ENCODE assay signal across 10 cellular contexts in the genomic region with DNA sequence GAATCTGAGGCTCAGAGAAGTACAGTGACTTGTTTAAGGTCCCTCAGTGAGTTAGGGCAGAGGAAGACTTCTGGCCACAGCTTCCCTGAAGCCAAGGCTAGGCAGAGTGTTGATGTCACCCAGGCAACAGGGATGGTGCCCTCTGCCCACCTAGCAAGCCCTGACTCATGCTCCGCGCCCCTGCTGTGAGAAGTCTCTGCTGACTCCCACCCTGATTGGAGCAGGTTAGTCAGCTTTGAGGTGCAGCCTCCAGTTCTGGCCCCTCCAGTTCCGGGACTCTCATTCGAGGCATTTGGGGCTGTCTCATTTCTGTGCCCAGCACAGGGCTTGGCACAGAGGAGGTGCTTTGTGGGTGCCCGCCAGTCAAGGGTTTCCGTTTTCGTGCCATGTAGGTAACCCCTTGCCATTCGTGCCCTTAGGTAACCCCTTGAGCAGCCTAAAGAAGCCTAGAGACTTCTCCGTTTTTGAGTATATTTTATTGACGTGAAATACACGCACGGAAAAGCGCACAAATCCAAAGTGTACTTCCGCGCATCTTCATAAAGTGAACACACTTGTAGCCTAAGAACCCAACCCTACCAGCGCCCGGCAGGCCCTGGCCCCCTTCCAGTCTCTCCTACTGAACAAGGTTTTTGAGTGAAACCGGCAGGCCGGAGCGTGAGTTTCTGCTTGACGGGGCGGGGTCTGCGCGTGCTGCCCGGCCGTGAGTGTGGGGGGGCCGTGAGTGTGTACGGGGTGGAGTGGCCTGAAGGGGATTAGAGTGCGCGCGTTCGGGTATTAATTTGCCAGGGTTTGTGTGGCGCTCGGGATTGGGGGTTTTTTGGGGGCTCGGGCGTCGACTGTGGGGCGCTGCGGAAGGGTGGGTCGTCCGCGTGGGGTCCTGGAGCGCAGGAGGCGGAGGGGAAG. TPM values are rescaled to one million over a fixed set of nuclear protein-coding genes. Genes with fewer than 3 reads are reported as not detected.
DNase-seq lines count a peak whose midpoint lies in the region; ATAC-seq and TF ChIP-seq lines count a peak whose summit lies in the region.
"Not testable (repeated sequence)": the region's sequence is repeated elsewhere in the genome, so short reads cannot be mapped to it uniquely, and the experiment has no call there.
"Had no signal": no experiment of that assay in that cellular context is flagged by ENCODE, and none has a peak within 500 bp of the region (broad histone marks: within the 10 kb centered on the region; RNA-seq: fewer than 3 reads in every experiment).

No MANE protein-coding gene starts in this region.

- not testable (repeated sequence) for H3K36me3 Mint-ChIP-seq in activated naive CD8-positive, alpha-beta T cell treated with anti-CD3 and anti-CD28 coated beads, Interleukin-2, amount 50 U/mL, for 24 hours (ENCODE audit: low read depth)

- not testable (repeated sequence) for H3F3A ChIP-seq in Loucy (ENCODE audit: low read depth)

- H2AFZ ChIP-seq in Loucy (ENCODE audit: low read length) = not testable (repeated sequence)

- H3K9me2 ChIP-seq in Loucy (replicated peaks; ENCODE audit: low read depth, low read length) = not testable (repeated sequence)

- peak overlapping the region; percentile 66 for H3K4me3 ChIP-seq in Loucy (ENCODE audit: low read length, poor library complexity, severe bottlenecking)
- not testable (repeated sequence) for H3K4me3 ChIP-seq in aorta (ENCODE audit: low read length in 2 of 2)

- intact Hi-C loops in left cardiac atrium (cut with DNase I); sciatic nerve (cut with DNase I); aorta (cut with DNase I): not testable (repeated sequence)

- H3K4me2 ChIP-seq in Loucy (ENCODE audit: low read depth, low read length, poor library complexity, severe bottlenecking) = not testable (repeated sequence)

- peak; percentile 5 for ATAC-seq in GM18517 (IDR thresholded peaks at IDR 0.05; ENCODE audit: unreplicated experiment)
- peak; percentile 20 for ATAC-seq in GM21526 (IDR thresholded peaks at IDR 0.05; ENCODE audit: low FRiP score, unreplicated experiment)
- ATAC-seq in HG02973 (IDR thresholded peaks at IDR 0.05; ENCODE audit: unreplicated experiment) = peak; percentile 28
- ATAC-seq in activated naive CD8-positive, alpha-beta T cell treated with anti-CD3 and anti-CD28 coated beads, Interleukin-2, amount 50 U/mL, for 24 hours = peak; percentile 92
- ATAC-seq in left cardiac atrium = peak; percentile 80 to 84
- ATAC-seq in sciatic nerve = peak; percentile 86
- ATAC-seq in aorta (ENCODE audit: low FRiP score) = peak; percentile 87

- not testable (repeated sequence) for H3K4me1 Mint-ChIP-seq in activated naive CD8-positive, alpha-beta T cell treated with anti-CD3 and anti-CD28 coated beads, Interleukin-2, amount 50 U/mL, for 24 hours

- not testable (repeated sequence) for H4K20me1 ChIP-seq in Loucy (ENCODE audit: insufficient read depth, low read length, poor library complexity, severe bottlenecking)

- H3K9me3 Mint-ChIP-seq in activated naive CD8-positive, alpha-beta T cell treated with anti-CD3 and anti-CD28 coated beads, Interleukin-2, amount 50 U/mL, for 24 hours = not testable (repeated sequence)

- TF ChIP-seq CTCF in Loucy (conservative IDR thresholded peaks at IDR 0.05; ENCODE audit: low read length) = not testable (repeated sequence)

- H3K36me3 ChIP-seq in Loucy (ENCODE audit: insufficient read depth, low read length); aorta (ENCODE audit: control insufficient read depth in 1 of 2, insufficient read depth in 2 of 2, low read length in 1 of 2): not testable (repeated sequence)

- not testable (repeated sequence) for H3K4me3 Mint-ChIP-seq in activated naive CD8-positive, alpha-beta T cell treated with anti-CD3 and anti-CD28 coated beads, Interleukin-2, amount 50 U/mL, for 24 hours

- H3K9ac ChIP-seq in Loucy (ENCODE audit: low read depth, low read length, poor library complexity, severe bottlenecking) = not testable (repeated sequence)

- WGBS in aorta, 2 donors = 0% methylated on average over 2 of the region's 44 CpGs; no CpG with 5 or more reads in 1 of the 2 donors

- not testable (repeated sequence) for H3K27ac Mint-ChIP-seq in activated naive CD8-positive, alpha-beta T cell treated with anti-CD3 and anti-CD28 coated beads, Interleukin-2, amount 50 U/mL, for 24 hours

- H3K4me1 ChIP-seq in Loucy (ENCODE audit: insufficient read depth, low read length, poor library complexity, severe bottlenecking); aorta (ENCODE audit: control insufficient read depth in 1 of 2, insufficient read depth in 2 of 2, low read length in 2 of 2): not testable (repeated sequence)

- H3K9me3 ChIP-seq in Loucy (ENCODE audit: insufficient read depth, low read depth, low read length); aorta (ENCODE audit: control insufficient read depth, low read length): not testable (repeated sequence)

- not testable (repeated sequence) for H3K79me2 ChIP-seq in Loucy (ENCODE audit: insufficient read depth, low read length)

- not testable (repeated sequence) for DNase-seq in activated naive CD8-positive, alpha-beta T cell treated with anti-CD3 and anti-CD28 coated beads, Interleukin-2, amount 50 U/mL, for 24 hours; left cardiac atrium; sciatic nerve (ENCODE audit: low spot score); aorta

- H3K27me3 ChIP-seq in Loucy (ENCODE audit: insufficient read depth, low read length, poor library complexity, severe bottlenecking); aorta (ENCODE audit: control insufficient read depth in 1 of 2, insufficient read depth in 2 of 2, low read length in 1 of 2): not testable (repeated sequence)

- H3K27ac ChIP-seq in aorta (ENCODE audit: low read depth in 1 of 2, low read length in 2 of 2) = not testable (repeated sequence)

- not testable (repeated sequence) for H3K27me3 Mint-ChIP-seq in activated naive CD8-positive, alpha-beta T cell treated with anti-CD3 and anti-CD28 coated beads, Interleukin-2, amount 50 U/mL, for 24 hours

RNA-seq across cellular contexts. Expression of gene GRAPL, which starts 16.9 kb away (rescaled TPM):
- total RNA-seq in left cardiac atrium = 1 to 10 TPM; 1.0 to 2.8 TPM
- 5.2 TPM for total RNA-seq in sciatic nerve
- total RNA-seq in aorta = 1 to 10 TPM; 6.3 to 6.6 TPM
- not detected for polyA plus RNA-seq in aorta
- total RNA-seq: NCI-H460, osteocyte had no signal

Comparison
In these comparisons a context has a peak if more than half of its experiments do, and no peak if none do; other contexts are left out.
1. ATAC-seq: peak in every context shown above with its lines; median percentile 92 in activated naive CD8-positive, alpha-beta T cell treated with anti-CD3 and anti-CD28 coated beads, Interleukin-2, amount 50 U/mL, for 24 hours; 87 in aorta; 86 in sciatic nerve; 82 in left cardiac atrium; 28 in HG02973; 20 in GM21526; 5 in GM18517.